Comparison of ENCODE assay signal across 9 cellular contexts in the genomic region with DNA sequence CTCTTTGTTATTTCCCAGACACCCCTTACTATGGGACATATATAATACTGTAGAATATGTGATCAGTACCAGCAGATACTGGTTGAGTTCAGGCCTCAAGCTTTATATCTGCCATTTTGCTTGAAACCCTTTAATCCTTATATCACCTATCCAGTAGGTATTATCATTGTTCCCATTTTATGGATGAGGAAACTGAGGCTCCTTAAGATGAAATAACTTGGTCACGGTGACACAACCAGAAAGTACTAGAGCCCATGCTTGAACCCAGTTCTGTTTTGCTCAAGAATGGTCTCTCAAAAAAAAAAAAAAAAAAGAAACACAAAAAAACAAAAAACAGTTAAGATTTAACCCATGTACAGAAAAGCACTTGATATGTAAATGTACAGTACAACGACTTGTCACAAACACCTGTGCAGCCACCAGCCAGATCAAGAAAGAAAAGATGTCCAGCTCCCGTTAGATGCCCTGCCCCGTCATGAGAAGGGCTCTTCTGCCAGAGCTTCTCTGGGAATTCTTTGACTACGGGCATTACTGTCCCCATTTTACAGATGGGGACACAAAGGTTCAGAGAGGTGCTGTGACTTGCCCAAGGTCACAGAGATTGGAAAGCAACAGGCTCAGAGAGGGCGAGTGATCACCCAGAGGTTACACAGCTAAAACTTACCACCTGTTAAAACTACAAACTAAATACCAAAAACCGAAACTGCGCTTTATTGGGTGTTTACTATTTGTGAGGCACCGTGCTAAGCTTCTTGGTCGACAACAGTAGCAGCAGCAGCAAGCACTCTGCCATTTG. TPM values are rescaled to one million over a fixed set of nuclear protein-coding genes. Genes with fewer than 3 reads are reported as not detected.
DNase-seq lines count a peak whose midpoint lies in the region; ATAC-seq, FAIRE-seq and TF ChIP-seq lines count a peak whose summit lies in the region.
"Had no signal": no experiment of that assay in that cellular context is flagged by ENCODE, and none has a peak within 500 bp of the region (broad histone marks: within the 10 kb centered on the region; RNA-seq: fewer than 3 reads in every experiment).

No MANE protein-coding gene starts in this region.

- TF ChIP-seq POLR2A in A549 (IDR thresholded peaks at IDR 0.05; ENCODE audit: low read length) (no peak), esophagus squamous epithelium (IDR thresholded peaks at IDR 0.05) (no peak)

- peak overlapping the region; percentile 76 for H3K4me2 ChIP-seq in A549
- H3K4me2 ChIP-seq in neuronal stem cell (ENCODE audit: insufficient read depth, low read length, poor library complexity, severe bottlenecking), result no peak overlapping the region

- H4K8ac ChIP-seq in neuronal stem cell (ENCODE audit: low read depth, low read length), result no peak overlapping the region

- no peak overlapping the region for H3K23ac ChIP-seq in neuronal stem cell (ENCODE audit: low read depth, low read length, poor library complexity)

- H3K9me3 ChIP-seq in A549 (no peaks in the 10 kb centered on the region), HUES6 (ENCODE audit: control insufficient read depth, insufficient read depth, low read depth, low read length) (no peaks in the 10 kb centered on the region), esophagus squamous epithelium (no peaks in the 10 kb centered on the region), neuronal stem cell (replicated peaks in 1 of 2; ENCODE audit: control insufficient read depth in 2 of 2, insufficient read depth in 1 of 2, low read depth in 1 of 2, low read length in 2 of 2) (no peaks in the 10 kb centered on the region), kidney (ENCODE audit: control insufficient read depth in 1 of 2, low read length in 2 of 2) (no peaks in the 10 kb centered on the region)

- intact Hi-C loops in esophagus squamous epithelium (cut with DNase I) (no loop called here), kidney (cut with DNase I) (no loop called here)

- in situ Hi-C loops in brain microvascular endothelial cell (cut with HindIII; ENCODE audit: low pct_ligation_motif_present, low sequenced_read_pairs), result no loop called here

- no peak overlapping the region for H2AK5ac ChIP-seq in neuronal stem cell (ENCODE audit: low read depth, low read length)

- no peak overlapping the region for H2BK15ac ChIP-seq in neuronal stem cell (ENCODE audit: low read length)

- H3K27ac ChIP-seq in A549, result no peak overlapping the region
- no peak overlapping the region for H3K27ac ChIP-seq in HUES6 (ENCODE audit: low read depth, low read length)
- H3K27ac ChIP-seq in esophagus squamous epithelium, result peak overlapping the region in 2 of 4 donors; percentile 42 to 78
- H3K27ac ChIP-seq in neuronal stem cell (replicated peaks; ENCODE audit: low read length), result no peak overlapping the region
- no peak overlapping the region for H3K27ac ChIP-seq in brain microvascular endothelial cell
- H3K27ac ChIP-seq in kidney (ENCODE audit: low read depth in 2 of 2, low read length in 2 of 2), result no peak overlapping the region

- POLR2A ChIA-PET in A549 (lab: Yijun Ruan, JAX), result no interaction called here

- H3K79me1 ChIP-seq in neuronal stem cell (ENCODE audit: low read depth, low read length), result no peaks in the 10 kb centered on the region

- WGBS in A549 (ENCODE audit: missing lambda C conversion rate), result 32% methylated on average over 10 of the region's 10 CpGs
- 63 to 65% methylated on average over 9 to 10 of the region's 10 CpGs for WGBS in esophagus squamous epithelium, 2 donors
- no CpG with 5 or more reads among the region's 10 CpGs for WGBS in neuronal stem cell (ENCODE audit: extremely low coverage in 2 of 2, insufficient read length in 2 of 2, insufficient replicate concordance in 1 of 2), 2 donors

- H3K27me3 ChIP-seq in HUES6 (ENCODE audit: control insufficient read depth, insufficient read depth, low read length) (peaks cover 38% of the 10 kb centered on the region), esophagus squamous epithelium (peaks cover 0 to 59% (median 0%) of the 10 kb centered on the region in 4 donors), neuronal stem cell (ENCODE audit: control insufficient read depth in 3 of 3, insufficient read depth in 3 of 3, low read depth in 1 of 3, low read length in 3 of 3) (peaks cover 0 to 26% (median 0%) of the 10 kb centered on the region in 3 experiments), brain microvascular endothelial cell (replicated peaks) (peaks cover 12% of the 10 kb centered on the region)

- DNase-seq in A549 (ENCODE audit: low read depth in 1 of 2, low spot score in 1 of 2) (no peak), esophagus squamous epithelium (lab: John Stamatoyannopoulos, UW) (no peak), neuronal stem cell (ENCODE audit: low spot score) (no peak), brain microvascular endothelial cell (no peak), GF-D8 (lab: John Stamatoyannopoulos, UW) (no peak), kidney (no peak)

- H2BK5ac ChIP-seq in neuronal stem cell (ENCODE audit: low read length), result no peak overlapping the region

- TF ChIP-seq CTCF in A549 (IDR thresholded peaks at IDR 0.05) (no peak), esophagus squamous epithelium (IDR thresholded peaks at IDR 0.05) (no peak), brain microvascular endothelial cell (IDR thresholded peaks at IDR 0.05; ENCODE audit: low read depth, low read length, missing control alignments) (no peak), kidney (IDR thresholded peaks at IDR 0.05; ENCODE audit: borderline replicate concordance, extremely low read depth, insufficient read depth) (no peak)

- H3K4me1 ChIP-seq in A549 (0 out of 3 replicates have a peak, but pooled peaks cover 3% of the 10 kb centered on the region), HUES6 (ENCODE audit: control insufficient read depth, insufficient read depth, low read length) (peaks cover 4% of the 10 kb centered on the region; the same call in 1 of the 2 replicates), esophagus squamous epithelium (peaks cover 5 to 43% (median 10%) of the 10 kb centered on the region in 3 donors), neuronal stem cell (ENCODE audit: control insufficient read depth in 2 of 2, insufficient read depth in 1 of 2, low read depth in 1 of 2, low read length in 2 of 2) (peaks cover 0 to 4% of the 10 kb centered on the region in 2 donors), kidney (ENCODE audit: control insufficient read depth in 1 of 2, insufficient read depth in 1 of 2, low read depth in 1 of 2, low read length in 2 of 2) (peaks cover 0 to 10% of the 10 kb centered on the region in 2 donors)

- TF ChIP-seq RAD21 in A549 (conservative IDR thresholded peaks at IDR 0.05 in 1 of 2, IDR thresholded peaks at IDR 0.05 in 1 of 2), result no peak

- H3K36me3 ChIP-seq in HUES6 (ENCODE audit: control insufficient read depth, insufficient read depth, low read length) (no peaks in the 10 kb centered on the region), esophagus squamous epithelium (no peaks in the 10 kb centered on the region), neuronal stem cell (replicated peaks in 1 of 2; ENCODE audit: control insufficient read depth in 2 of 2, insufficient read depth in 2 of 2, low read length in 2 of 2) (no peaks in the 10 kb centered on the region), brain microvascular endothelial cell (replicated peaks) (no peaks in the 10 kb centered on the region), kidney (ENCODE audit: control insufficient read depth in 1 of 2, insufficient read depth in 2 of 2, low read length in 2 of 2) (no peaks in the 10 kb centered on the region)

- CTCF ChIA-PET in A549 (lab: Yijun Ruan, JAX), result no interaction called here

- H3K4ac ChIP-seq in neuronal stem cell (ENCODE audit: low read length), result no peak overlapping the region

- H2BK120ac ChIP-seq in neuronal stem cell (ENCODE audit: low read depth, low read length), result no peak overlapping the region

- FAIRE-seq in A549 (lab: Jason Lieb, UNC) (no peak), kidney (lab: Jason Lieb, UNC) (no peak)

- peak overlapping the region; percentile 94 for H2AFZ ChIP-seq in neuronal stem cell (ENCODE audit: low read length)

- H4K91ac ChIP-seq in neuronal stem cell (ENCODE audit: low read depth, low read length, poor library complexity), result no peak overlapping the region

- no peak for TF ChIP-seq EP300 in A549 (IDR thresholded peaks at IDR 0.05)

- H3K14ac ChIP-seq in neuronal stem cell (ENCODE audit: low read length), result no peak overlapping the region

- no peak overlapping the region for H2BK12ac ChIP-seq in neuronal stem cell (ENCODE audit: low read length)

- no peak for ATAC-seq in A549
- no peak for ATAC-seq in HG03159 (IDR thresholded peaks at IDR 0.05; ENCODE audit: unreplicated experiment)

- H3K4me3 ChIP-seq in A549 (peak overlapping the region; percentile 43), HUES6 (ENCODE audit: low read depth, low read length) (peak overlapping the region; percentile 73), esophagus squamous epithelium (peak overlapping the region in 3 of 4 donors; percentile 57 to 66 (median 65)), neuronal stem cell (ENCODE audit: low read length in 2 of 2) (peak overlapping the region; percentile 49 to 80), brain microvascular endothelial cell (ENCODE audit: low read depth, low read length) (no peak overlapping the region), kidney (ENCODE audit: low read length in 2 of 2) (peak overlapping the region in 1 of 2 donors; percentile 35)

- H3K9ac ChIP-seq in HUES6 (ENCODE audit: low read length), result no peak overlapping the region
- H3K9ac ChIP-seq in neuronal stem cell (ENCODE audit: low read depth, low read length, poor library complexity), result no peak overlapping the region
- H3K9ac ChIP-seq in kidney (ENCODE audit: low read length in 2 of 2), result no peak overlapping the region

- no peak overlapping the region for H3K18ac ChIP-seq in neuronal stem cell (ENCODE audit: low read length)

TF ChIP-seq in A549, 52 proteins besides CTCF, POLR2A, EP300 and RAD21:
- TF ChIP-seq ZNF302 (CRISPR knock-in tag; IDR thresholded peaks at IDR 0.05) (no peak), RARB (CRISPR knock-in tag; IDR thresholded peaks at IDR 0.05) (no peak), HDAC2 (IDR thresholded peaks at IDR 0.05) (no peak), RCOR1 (IDR thresholded peaks at IDR 0.05; ENCODE audit: low read depth, low read length) (no peak)

RNA-seq across cellular contexts. Expression of a gene that starts 0.7 kb away (rescaled TPM):
- polyA plus RNA-seq in A549 (2011; rRNA removed), result not detected in 2 replicates
- polyA plus RNA-seq in A549 (2012; cell fraction: cytosol; rRNA removed), result not detected in 2 replicates
- not detected in 2 replicates for polyA plus RNA-seq in A549 (2012; cell fraction: nucleus; rRNA removed)
- polyA plus RNA-seq in A549 (2017; fragmentation: RNase III; extraction: RNeasy Plus Mini Kit Qiagen cat#74134 plus additional on column Dnase treatment), result not detected in 3 replicates
- polyA minus RNA-seq in A549 (2011; rRNA and poly(A)+ RNA removed), result 0.04 TPM in 1 of 2 replicates, not detected in the other
- total RNA-seq in esophagus squamous epithelium, result 1 to 10 TPM in 2 of 4 donors, under 1 TPM in 1, not detected in 1; 0.62 to 3.6 (median 3.3) TPM
- polyA plus RNA-seq in neuronal stem cell (2013, experiment 1 of 2), result 0.70 TPM
- 0.64 TPM for polyA plus RNA-seq in neuronal stem cell (2013, experiment 2 of 2)
- 1.6 TPM for total RNA-seq in kidney
- polyA plus RNA-seq in kidney (ENCODE audit: insufficient read depth, low read depth, low replicate concordance), result 2.0 TPM
- total RNA-seq: activated naive CD8-positive, alpha-beta T cell treated with anti-CD3 and anti-CD28 coated beads, Interleukin-2, amount 10 ng/mL, durations not matched to agents 7 days and 5 days had no signal
